Comparison of ENCODE assay signal across 24 cellular contexts in the genomic region with DNA sequence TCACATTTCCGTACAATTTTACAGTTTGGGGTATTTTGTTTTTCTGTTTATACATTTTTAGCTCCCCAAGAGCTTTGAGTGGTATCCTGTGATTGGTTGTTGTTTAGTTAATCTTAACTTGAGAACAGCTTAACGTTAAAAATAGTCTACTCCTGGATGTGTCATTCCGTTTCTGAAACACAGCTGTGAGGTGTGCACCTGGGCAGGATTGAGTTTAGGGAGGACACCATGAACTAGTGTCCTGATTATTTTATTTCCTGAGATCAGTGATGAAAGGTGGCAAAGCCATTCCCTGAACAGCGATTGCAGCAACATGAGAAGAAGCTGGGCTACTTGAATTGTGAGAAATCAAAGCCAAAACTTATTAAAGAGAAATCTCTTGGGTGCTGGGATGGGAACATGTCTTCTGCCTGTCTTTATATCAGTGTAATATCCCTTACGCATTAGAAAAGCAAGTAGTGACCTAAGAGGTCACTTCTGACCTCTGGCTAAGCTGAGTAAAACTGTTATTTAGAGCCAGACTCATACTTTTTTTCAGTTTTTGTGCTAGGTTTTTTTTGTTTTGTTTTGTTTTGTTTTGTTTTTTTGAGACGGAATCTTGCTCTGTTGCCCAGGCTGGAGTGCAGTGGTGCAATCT. TPM values are rescaled to one million over a fixed set of nuclear protein-coding genes. Genes with fewer than 3 reads are reported as not detected.
DNase-seq lines count a peak whose midpoint lies in the region; ATAC-seq and TF ChIP-seq lines count a peak whose summit lies in the region.
"Had no signal": no experiment of that assay in that cellular context is flagged by ENCODE, and none has a peak within 500 bp of the region (broad histone marks: within the 10 kb centered on the region; RNA-seq: fewer than 3 reads in every experiment).

No MANE protein-coding gene starts in this region.

- peak; percentile 76 for ATAC-seq in sciatic nerve
- ATAC-seq: GM12878, HCT116, Panc1 had no signal

- H3K4me1 ChIP-seq in BLaER1, result peaks cover 34% of the 10 kb centered on the region
- H3K4me1 ChIP-seq in KMS-11 (ENCODE audit: low read depth, poor library complexity, severe bottlenecking), result peaks cover 36% of the 10 kb centered on the region

- H3K9ac ChIP-seq in BLaER1, result no peak overlapping the region
- H3K9ac ChIP-seq in KMS-11, result no peak overlapping the region; the same call in 1 of the 2 replicates

- H3K27ac ChIP-seq in BLaER1 (0 out of 2 replicates have a peak overlapping the region, but pooled peaks have one; percentile 8), KMS-11 (peak overlapping the region; percentile 63; the same call in 1 of the 2 replicates)
- H3K27ac ChIP-seq: SK-N-MC had no signal

- TF ChIP-seq CTCF in KMS-11 (conservative IDR thresholded peaks at IDR 0.05; ENCODE audit: low read depth, low read length) (no peak), fibroblast of villous mesenchyme (IDR thresholded peaks at IDR 0.05; ENCODE audit: insufficient read depth, low read depth, low read length) (no peak)

- no peak overlapping the region for H2AFZ ChIP-seq in KMS-11 (ENCODE audit: low read depth)

- H3K4me3 ChIP-seq in BLaER1 (no peak overlapping the region), KMS-11 (IDR thresholded peaks at IDR 0.05; ENCODE audit: insufficient read depth, low read depth, low read length) (no peak overlapping the region), fibroblast of villous mesenchyme (ENCODE audit: low read depth, low read length) (no peak overlapping the region)
- H3K4me3 ChIP-seq: GM12878, MG63, SK-N-MC had no signal

- 0 out of 2 replicates have a peak, but pooled peaks cover 7% of the 10 kb centered on the region for H3K9me3 ChIP-seq in BLaER1
- H3K9me3 ChIP-seq: BE2C, MG63 had no signal

- in situ Hi-C loops in G401 (cut with HindIII; ENCODE audit: low sequenced_read_pairs), result no loop called here

- H3K27me3 ChIP-seq in BLaER1, result no peaks in the 10 kb centered on the region
- H3K27me3 ChIP-seq in KMS-11 (ENCODE audit: insufficient read depth, low read depth), result no peaks in the 10 kb centered on the region
- H3K27me3 ChIP-seq: BE2C, MG63 had no signal

- DNase-seq in fibroblast of villous mesenchyme (ENCODE audit: low read depth) (peak; percentile 42), sciatic nerve (ENCODE audit: low spot score) (no peak), G401 (ENCODE audit: low spot score) (no peak), SK-N-DZ (ENCODE audit: low spot score) (no peak), CD1c-positive myeloid dendritic cell (ENCODE audit: extremely low spot score) (no peak)
- DNase-seq: 8988T; ACHN; BE2C; CD4-positive, alpha-beta T cell; DMS53; KBM-7; MG63; NCI-H1694; NCI-H2029 treated with DMSO at 0.1 percent for 48 hours; NCI-H446 treated with DMSO at 0.1 percent for 48 hours; NCI-H526; SHP77 treated with DMSO at 0.1 percent for 48 hours; SW 1271 had no signal

- intact Hi-C loops in sciatic nerve (cut with DNase I), result no loop called here

- H3K4me2 ChIP-seq in BLaER1, result peak overlapping the region; percentile 75
- H3K4me2 ChIP-seq in KMS-11, result peak overlapping the region; percentile 23; the same call in 1 of the 2 replicates

- H3K36me3 ChIP-seq in BLaER1 (peaks cover 66% of the 10 kb centered on the region), KMS-11 (ENCODE audit: insufficient read depth) (no peaks in the 10 kb centered on the region)

- peaks cover 34% of the 10 kb centered on the region for H4K20me1 ChIP-seq in BLaER1
- no peaks in the 10 kb centered on the region for H4K20me1 ChIP-seq in KMS-11 (ENCODE audit: insufficient read depth)

- no peaks in the 10 kb centered on the region for H3K79me2 ChIP-seq in KMS-11 (ENCODE audit: insufficient read depth, low read depth)

RNA-seq across cellular contexts. Expression of a gene that starts 43.4 kb away (rescaled TPM):
- total RNA-seq in fibroblast of villous mesenchyme (11.6 and 15.5 TPM in 2 replicates), sciatic nerve (25.8 TPM)
- 6.9 and 9.8 TPM in 2 replicates for total RNA-seq in G401 (2014; rRNA removed; shearing (Covaris generic))
- 14.9 and 17.1 TPM in 2 replicates for polyA plus RNA-seq in SK-N-DZ (2014; cell fraction: cytosol; rRNA removed)
- 53.1 and 73.3 TPM in 2 replicates for polyA plus RNA-seq in SK-N-DZ (2014; cell fraction: nucleus; rRNA removed)
